21 cellular contexts compared by ENCODE assay signal in genomic region chr7:71682841-71683341, GRCh38.
DNase-seq lines count a peak whose midpoint lies in the region; TF ChIP-seq lines count a peak whose summit lies in the region.
"Had no signal": no experiment of that assay in that cellular context is flagged by ENCODE, and none has a peak within 500 bp of the region (broad histone marks: within the 10 kb centered on the region; RNA-seq: fewer than 3 reads in every experiment).

No MANE protein-coding gene starts in this region.

- peaks cover 10% of the 10 kb centered on the region for H3K27me3 Mint-ChIP-seq in neural progenitor cell (ENCODE audit: insufficient read depth, low read depth)
- peaks cover 2% of the 10 kb centered on the region for H3K27me3 Mint-ChIP-seq in activated naive CD4-positive, alpha-beta T cell treated with anti-CD3 and anti-CD28 coated beads for 36 hours (ENCODE audit: low read depth)
- H3K27me3 Mint-ChIP-seq: naive B cell had no signal

- intact Hi-C loops in activated naive CD4-positive, alpha-beta T cell treated with anti-CD3 and anti-CD28 coated beads for 36 hours (cut with micrococcal nuclease) = no loop called here

- H4K20me1 ChIP-seq in hepatocyte (ENCODE audit: insufficient read depth, poor library complexity, severe bottlenecking) = no peaks in the 10 kb centered on the region
- peaks cover 19% of the 10 kb centered on the region for H4K20me1 ChIP-seq in neural progenitor cell (ENCODE audit: low read depth)

- H3F3A ChIP-seq in neural progenitor cell (ENCODE audit: low read depth) = peaks cover 24% of the 10 kb centered on the region

- H3K4me3 ChIP-seq in hepatocyte (no peak overlapping the region), neural progenitor cell (no peak overlapping the region)
- H3K4me3 ChIP-seq: cardiac muscle cell, GM12878, left ventricle myocardium inferior, uterus had no signal

- no peaks in the 10 kb centered on the region for H3K27me3 ChIP-seq in hepatocyte
- H3K27me3 ChIP-seq in neural progenitor cell = peaks cover 33% of the 10 kb centered on the region
- H3K27me3 ChIP-seq: cardiac muscle cell, uterus had no signal

- H3K4me1 Mint-ChIP-seq in neural progenitor cell = peaks cover 22% of the 10 kb centered on the region
- no peaks in the 10 kb centered on the region for H3K4me1 Mint-ChIP-seq in activated naive CD4-positive, alpha-beta T cell treated with anti-CD3 and anti-CD28 coated beads for 36 hours (ENCODE audit: low read depth)
- H3K4me1 Mint-ChIP-seq: naive B cell had no signal

- no peak for TF ChIP-seq CTCF in hepatocyte (IDR thresholded peaks at IDR 0.05; ENCODE audit: poor library complexity)
- no peak for TF ChIP-seq CTCF in neural progenitor cell (IDR thresholded peaks at IDR 0.05)

- H3K9me2 ChIP-seq in hepatocyte (replicated peaks; ENCODE audit: insufficient read depth) = no peaks in the 10 kb centered on the region

- peak overlapping the region; percentile 91 for H3K27ac Mint-ChIP-seq in neural progenitor cell
- no peak overlapping the region for H3K27ac Mint-ChIP-seq in activated naive CD4-positive, alpha-beta T cell treated with anti-CD3 and anti-CD28 coated beads for 36 hours
- H3K27ac Mint-ChIP-seq: activated T-helper 1 cell treated with anti-CD3 and anti-CD28 coated beads, Interleukin-12 subunit alpha, Interleukin-12 subunit beta, Interleukin-2, Interleukin-4 antibody, amounts not matched to agents 30 ng/mL and 10 ng/mL and 1 ng/mL, durations not matched to agents 14 hours and 24 hours and 36 hours had no signal

- H3K79me2 ChIP-seq in hepatocyte (no peaks in the 10 kb centered on the region), neural progenitor cell (ENCODE audit: low read depth) (no peaks in the 10 kb centered on the region)

- WGBS in hepatocyte (ENCODE audit: low lambda C conversion rate, missing lambda C conversion rate) = 17% methylated on average over 11 of the region's 11 CpGs

- CTCF ChIA-PET in activated naive CD4-positive, alpha-beta T cell treated with anti-CD3 and anti-CD28 coated beads for 36 hours (lab: Charles Lee) = no interaction called here

- H3K4me3 Mint-ChIP-seq in neural progenitor cell = no peak overlapping the region
- no peak overlapping the region for H3K4me3 Mint-ChIP-seq in activated naive CD4-positive, alpha-beta T cell treated with anti-CD3 and anti-CD28 coated beads for 36 hours
- H3K4me3 Mint-ChIP-seq: activated T-helper 1 cell treated with anti-CD3 and anti-CD28 coated beads, Interleukin-12 subunit alpha, Interleukin-12 subunit beta, Interleukin-2, Interleukin-4 antibody, amounts not matched to agents 30 ng/mL and 10 ng/mL and 1 ng/mL, durations not matched to agents 14 hours and 24 hours and 36 hours had no signal

- H3K36me3 Mint-ChIP-seq in neural progenitor cell = peaks cover 4% of the 10 kb centered on the region
- no peaks in the 10 kb centered on the region for H3K36me3 Mint-ChIP-seq in activated naive CD4-positive, alpha-beta T cell treated with anti-CD3 and anti-CD28 coated beads for 36 hours (ENCODE audit: low read depth)

- H3K27ac ChIP-seq in hepatocyte (no peak overlapping the region), neural progenitor cell (peak overlapping the region; percentile 67)
- H3K27ac ChIP-seq: cardiac muscle cell, left ventricle myocardium inferior, uterus had no signal

- H3K36me3 ChIP-seq in hepatocyte (replicated peaks; ENCODE audit: insufficient read depth, low read depth) (no peaks in the 10 kb centered on the region), neural progenitor cell (no peaks in the 10 kb centered on the region)
- H3K36me3 ChIP-seq: cardiac muscle cell, left ventricle myocardium inferior, uterus had no signal

- DNase-seq in ELF-1 (ENCODE audit: low read depth, low spot score) (peak; percentile 55), NCI-H774 (lab: John Stamatoyannopoulos, UW) (peak; percentile 28), hepatocyte (ENCODE audit: low spot score) (peak; percentile 19), neural progenitor cell (ENCODE audit: low spot score) (peak; percentile 90), kidney glomerular epithelial cell (lab: John Stamatoyannopoulos, UW) (no peak), AG08396 (ENCODE audit: low spot score) (no peak)
- no peak for DNase-seq in stimulated activated CD4-positive, alpha-beta T cell treated with anti-CD3 and anti-CD28 coated beads, Interleukin-15, amount 100 ng/mL, for 24 hours
- DNase-seq in activated naive CD4-positive, alpha-beta T cell treated with anti-CD3 and anti-CD28 coated beads for 36 hours = no peak
- DNase-seq: activated CD4-positive, alpha-beta T cell treated with anti-CD3 and anti-CD28 coated beads, Interleukin-2, amount 50 U/mL, for 4 hours; effector CD8-positive, alpha-beta T cell; Kasumi-1; left ventricle myocardium inferior; naive B cell; NCI-H1417 treated with DMSO at 0.1 percent for 48 hours; RPMI8226; stimulated activated naive CD4-positive, alpha-beta T cell treated with Interleukin-2 at 50 U/mL for 16 hours; SW 1271; uterus had no signal

- H3K4me1 ChIP-seq in hepatocyte (ENCODE audit: insufficient read depth) (no peaks in the 10 kb centered on the region), neural progenitor cell (peaks cover 12% of the 10 kb centered on the region)
- H3K4me1 ChIP-seq: left ventricle myocardium inferior, uterus had no signal

- no peak overlapping the region for H3K4me2 ChIP-seq in hepatocyte
- peak overlapping the region; percentile 65 for H3K4me2 ChIP-seq in neural progenitor cell

- peaks cover 3% of the 10 kb centered on the region for H3K9me3 Mint-ChIP-seq in neural progenitor cell
- H3K9me3 Mint-ChIP-seq in activated naive CD4-positive, alpha-beta T cell treated with anti-CD3 and anti-CD28 coated beads for 36 hours = peaks cover 6% of the 10 kb centered on the region

- H3K9me3 ChIP-seq in hepatocyte (ENCODE audit: low read depth) = no peaks in the 10 kb centered on the region
- H3K9me3 ChIP-seq in neural progenitor cell (ENCODE audit: low read depth) = no peaks in the 10 kb centered on the region
- H3K9me3 ChIP-seq: left ventricle myocardium inferior, uterus had no signal

- H3K9ac ChIP-seq in neural progenitor cell = no peak overlapping the region

- peak overlapping the region; percentile 26 for H2AFZ ChIP-seq in hepatocyte
- no peak overlapping the region for H2AFZ ChIP-seq in neural progenitor cell (replicated peaks)

Comparison
In these comparisons a context has a peak if more than half of its experiments do, and no peak if none do; other contexts are left out.
1. DNase-seq: peak in ELF-1 (single experiment), NCI-H774 (single experiment), hepatocyte (single experiment) and neural progenitor cell (single experiment); none in stimulated activated CD4-positive, alpha-beta T cell treated with anti-CD3 and anti-CD28 coated beads, Interleukin-15, amount 100 ng/mL, for 24 hours (single experiment), kidney glomerular epithelial cell (single experiment), activated naive CD4-positive, alpha-beta T cell treated with anti-CD3 and anti-CD28 coated beads for 36 hours (single experiment) and AG08396 (single experiment).